In the genomic region with DNA sequence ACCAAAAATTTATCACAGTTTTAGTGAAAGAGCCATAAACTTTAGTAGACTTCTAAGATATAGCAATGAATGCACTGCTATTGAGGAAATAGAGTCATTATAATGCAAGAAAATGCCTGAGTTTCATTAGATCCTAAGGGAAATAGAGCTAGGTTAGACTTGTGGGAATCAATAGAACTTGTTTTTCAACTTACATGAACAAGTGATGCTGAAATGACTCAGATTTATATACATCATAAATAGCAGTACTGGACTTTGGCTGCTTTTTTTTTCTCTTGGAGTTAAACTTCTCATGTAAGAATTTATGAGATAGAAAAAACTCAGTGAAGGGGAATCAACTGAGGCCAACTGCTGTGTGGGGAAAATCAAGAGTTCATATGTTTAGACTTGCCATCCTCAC, we compare ENCODE assay signal across 12 cellular contexts.
DNase-seq lines count a peak whose midpoint lies in the region; ATAC-seq, FAIRE-seq and TF ChIP-seq lines count a peak whose summit lies in the region.
"Had no signal": no experiment of that assay in that cellular context is flagged by ENCODE, and none has a peak within 500 bp of the region (broad histone marks: within the 10 kb centered on the region; RNA-seq: fewer than 3 reads in every experiment).

No MANE protein-coding gene starts in this region.

- H3K27ac Mint-ChIP-seq in CD14-positive monocyte: no peak overlapping the region
- H3K27ac Mint-ChIP-seq: B cell; CD4-positive, alpha-beta memory T cell had no signal

- POLR2A ChIA-PET in RWPE1 (lab: Yijun Ruan, JAX; ENCODE audit: low non-redundant PET): no interaction called here

- no peak overlapping the region for H3K27ac ChIP-seq in RWPE1

- ATAC-seq in left colon: peak; percentile 93

- H3K4me3 Mint-ChIP-seq in CD14-positive monocyte: no peak overlapping the region
- H3K4me3 Mint-ChIP-seq: B cell; CD4-positive, alpha-beta memory T cell had no signal

- no peak for TF ChIP-seq CTCF in CD14-positive monocyte (IDR thresholded peaks at IDR 0.05)
- TF ChIP-seq CTCF in RWPE1 (conservative IDR thresholded peaks at IDR 0.05; ENCODE audit: low read depth): no peak

- CTCF ChIA-PET in RWPE1 (lab: Yijun Ruan, JAX): no interaction called here

- no peaks in the 10 kb centered on the region for H3K27me3 Mint-ChIP-seq in CD14-positive monocyte (ENCODE audit: low read depth in 3 of 3)
- H3K27me3 Mint-ChIP-seq: B cell; CD4-positive, alpha-beta memory T cell had no signal

- intact Hi-C loops in left colon (cut with DNase I, micrococcal nuclease): no loop called here
- intact Hi-C loops in CD14-positive monocyte (cut with micrococcal nuclease): no loop called here

- H3K9me3 Mint-ChIP-seq in CD14-positive monocyte: peaks cover 0 to 7% (median 0%) of the 10 kb centered on the region in 7 donors

- H3K36me3 Mint-ChIP-seq in CD14-positive monocyte: no peaks in the 10 kb centered on the region
- H3K36me3 Mint-ChIP-seq: CD4-positive, alpha-beta memory T cell had no signal

- peak; percentile 18 for FAIRE-seq in colon (lab: Jason Lieb, UNC)
- FAIRE-seq: A204.1 had no signal

- DNase-seq in LoVo (ENCODE audit: low spot score) (peak; percentile 66), left colon (no peak), NCI-H1694 treated with DMSO at 0.1 percent for 48 hours (lab: John Stamatoyannopoulos, UW) (no peak), H4 (ENCODE audit: low spot score) (no peak), CD14-positive monocyte (ENCODE audit: low spot score) (no peak), RWPE1 (ENCODE audit: low spot score) (no peak)
- DNase-seq: C1 segment of cervical spinal cord; CD4-positive, alpha-beta memory T cell; H7 had no signal

- H3K4me1 Mint-ChIP-seq in CD14-positive monocyte: no peaks in the 10 kb centered on the region
- H3K4me1 Mint-ChIP-seq: B cell; CD4-positive, alpha-beta memory T cell had no signal
